In the genomic region with DNA sequence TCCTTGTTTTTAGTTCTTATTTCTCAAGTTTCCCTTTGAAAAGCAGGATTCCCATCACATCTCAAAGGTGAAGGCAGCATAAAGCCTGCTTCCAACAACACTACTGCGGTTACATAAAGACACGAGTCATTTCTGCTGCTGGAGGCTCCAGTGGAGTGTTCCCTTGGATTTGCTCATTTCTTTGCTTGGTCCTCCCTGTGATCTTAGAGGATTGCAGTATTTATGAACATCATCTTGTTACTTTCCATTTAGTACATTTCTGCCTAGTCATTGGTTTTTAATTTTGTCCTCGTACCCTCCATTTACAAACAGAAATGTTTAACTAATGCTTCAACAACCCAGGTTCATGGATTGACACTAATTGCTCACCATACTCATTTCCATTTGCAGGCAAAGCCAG, we compare ENCODE assay signal across 24 cellular contexts.
"Had no signal": no experiment of that assay in that cellular context is flagged by ENCODE, and none has a peak within 500 bp of the region (broad histone marks: within the 10 kb centered on the region; RNA-seq: fewer than 3 reads in every experiment).

No MANE protein-coding gene starts in this region.

- H3K4me1 ChIP-seq: colonic mucosa, gastroesophageal sphincter, pancreas, psoas muscle, right atrium auricular region, tibial artery had no signal

- DNase-seq: activated CD4-positive, alpha-beta memory T cell treated with anti-CD3 and anti-CD28 coated beads, Interleukin-2, amount 10 ng/mL, durations not matched to agents 7 days and 5 days; activated CD4-positive, alpha-beta T cell treated with anti-CD3 and anti-CD28 coated beads for 48 hours; activated CD4-positive, CD25-positive, alpha-beta regulatory T cell; activated effector memory CD4-positive, alpha-beta T cell treated with Interleukin-2 at 50 U/mL for 16 hours; activated naive CD4-positive, alpha-beta T cell treated with anti-CD3 and anti-CD28 coated beads for 36 hours; activated T-cell treated with anti-CD3 and anti-CD28 coated beads, Interleukin-2, amount 50 U/mL, for 72 hours; anterior cingulate cortex; colonic mucosa; dorsolateral prefrontal cortex; effector memory CD8-positive, alpha-beta T cell; head of caudate nucleus; hypothalamus; left ventricle myocardium superior; mammary epithelial cell; midbrain; natural killer cell; pancreas; psoas muscle; stimulated activated CD4-positive, alpha-beta T cell treated with anti-CD3 and anti-CD28 coated beads, Interleukin-1b, Interleukin-23, amount 100 ng/mL, for 48 hours; T1000; tibial artery had no signal

- H3K9me3 ChIP-seq: colonic mucosa, gastroesophageal sphincter, pancreas, psoas muscle, right atrium auricular region, tibial artery had no signal

- H3K27ac ChIP-seq: colonic mucosa, dorsolateral prefrontal cortex, gastroesophageal sphincter, pancreas, psoas muscle, right atrium auricular region, tibial artery had no signal

- H3K4me3 ChIP-seq: colonic mucosa, dorsolateral prefrontal cortex, gastroesophageal sphincter, pancreas, psoas muscle, right atrium auricular region, tibial artery had no signal

- H3K27me3 ChIP-seq: colonic mucosa, pancreas, right atrium auricular region, tibial artery had no signal

- H3K36me3 ChIP-seq: colonic mucosa, gastroesophageal sphincter, pancreas, right atrium auricular region, tibial artery had no signal

- ATAC-seq: activated T-cell treated with anti-CD3 and anti-CD28 coated beads, Interleukin-2, amount 50 U/mL, for 72 hours; effector memory CD8-positive, alpha-beta T cell; esophagus mucosa; gastroesophageal sphincter; left ventricle myocardium superior; natural killer cell; pancreas; psoas muscle had no signal
